Comparison of ENCODE assay signal across 8 cellular contexts in genomic region chr1:42846257-42847110, GRCh38. TPM values are rescaled to one million over a fixed set of nuclear protein-coding genes. Genes with fewer than 3 reads are reported as not detected.
DNase-seq lines count a peak whose midpoint lies in the region; FAIRE-seq and TF ChIP-seq lines count a peak whose summit lies in the region.

Gene ZNF691, plus strand, starts transcription at chr1:42846613. Its CDS starts 3,046 bp downstream, at chr1:42849659.

- H3K79me2 ChIP-seq in MM.1S (ENCODE audit: low read length), result peaks cover 17% of the 10 kb centered on the region

- no peaks in the 10 kb centered on the region for H4K20me1 ChIP-seq in MM.1S (ENCODE audit: insufficient read depth, low read length)

- peak; percentile 37 for TF ChIP-seq CTCF in MM.1S (IDR thresholded peaks at IDR 0.05; ENCODE audit: low read length)

- H4K8ac ChIP-seq in neuronal stem cell (ENCODE audit: low read depth, low read length), result no peak within 1 kb of the TSS

- H3K9ac ChIP-seq in MM.1S (ENCODE audit: low read length) (peak within 1 kb of the TSS; percentile 88), neuronal stem cell (ENCODE audit: low read depth, low read length, poor library complexity) (peak within 1 kb of the TSS; percentile 78)

- H2BK12ac ChIP-seq in neuronal stem cell (ENCODE audit: low read length), result no peak within 1 kb of the TSS

- FAIRE-seq in frontal cortex (lab: Jason Lieb, UNC), result peak; percentile 93

- peaks cover 15% of the 10 kb centered on the region; the same call in 1 of the 2 replicates for H3K4me1 ChIP-seq in MM.1S (ENCODE audit: low read length)
- H3K4me1 ChIP-seq in SJCRH30, result peaks cover 6% of the 10 kb centered on the region; the same call in 1 of the 2 replicates
- peaks cover 10% of the 10 kb centered on the region in 2 donors for H3K4me1 ChIP-seq in neuronal stem cell (ENCODE audit: control insufficient read depth in 2 of 2, insufficient read depth in 1 of 2, low read depth in 1 of 2, low read length in 2 of 2)

- peak within 1 kb of the TSS; percentile 8 for H2BK5ac ChIP-seq in neuronal stem cell (ENCODE audit: low read length)

- no peak within 1 kb of the TSS for H4K91ac ChIP-seq in neuronal stem cell (ENCODE audit: low read depth, low read length, poor library complexity)

- H3K4me3 ChIP-seq in MM.1S (ENCODE audit: low read length) (peak within 1 kb of the TSS; percentile 99), SJCRH30 (peak within 1 kb of the TSS; percentile 79), neuronal stem cell (ENCODE audit: low read length in 2 of 2) (peak within 1 kb of the TSS; percentile 85 to 95)

- peak; percentile 99 for DNase-seq in GM03348 (ENCODE audit: low spot score)
- peak; percentile 97 for DNase-seq in HCEC 1CT
- DNase-seq in MM.1S, result peak; percentile 98
- peak; percentile 97 to 99 for DNase-seq in SJCRH30
- peak; percentile 25 to 76 (median 62) for DNase-seq in activated naive CD4-positive, alpha-beta T cell (lab: John Stamatoyannopoulos, UW)
- DNase-seq in frontal cortex (ENCODE audit: low spot score in 2 of 2), result peak; percentile 86 to 97
- DNase-seq in neuronal stem cell (ENCODE audit: low spot score), result peak; percentile 94
- DNase-seq in substantia nigra (lab: John Stamatoyannopoulos, UW), result peak; percentile 45 to 96 (median 90)

- H3K9me3 ChIP-seq in MM.1S (replicated peaks; ENCODE audit: insufficient read depth, low read length) (no peaks in the 10 kb centered on the region), SJCRH30 (replicated peaks) (no peaks in the 10 kb centered on the region), neuronal stem cell (replicated peaks in 1 of 2; ENCODE audit: control insufficient read depth in 2 of 2, insufficient read depth in 1 of 2, low read depth in 1 of 2, low read length in 2 of 2) (peaks cover 13 to 18% of the 10 kb centered on the region in 2 donors)

- no peaks in the 10 kb centered on the region for H3F3A ChIP-seq in MM.1S (ENCODE audit: insufficient read depth, low read length)

- peak within 1 kb of the TSS; percentile 28 for H3K14ac ChIP-seq in neuronal stem cell (ENCODE audit: low read length)

- H3K79me1 ChIP-seq in neuronal stem cell (ENCODE audit: low read depth, low read length), result peaks cover 6% of the 10 kb centered on the region

- H3K4me2 ChIP-seq in MM.1S (ENCODE audit: low read depth, low read length) (peak within 1 kb of the TSS; percentile 90), neuronal stem cell (ENCODE audit: insufficient read depth, low read length, poor library complexity, severe bottlenecking) (peak within 1 kb of the TSS; percentile 94)

- peak within 1 kb of the TSS; percentile 64 for H2AK5ac ChIP-seq in neuronal stem cell (ENCODE audit: low read depth, low read length)

- no peaks in the 10 kb centered on the region for H3K9me2 ChIP-seq in MM.1S (replicated peaks; ENCODE audit: insufficient read depth, low read length)

- H2AFZ ChIP-seq in MM.1S (ENCODE audit: low read length), result peak within 1 kb of the TSS; percentile 95
- peak within 1 kb of the TSS; percentile 95 for H2AFZ ChIP-seq in neuronal stem cell (ENCODE audit: low read length)

- no peaks in the 10 kb centered on the region for H3K27me3 ChIP-seq in MM.1S (replicated peaks; ENCODE audit: insufficient read depth, low read length)
- no peaks in the 10 kb centered on the region for H3K27me3 ChIP-seq in SJCRH30
- H3K27me3 ChIP-seq in neuronal stem cell (ENCODE audit: control insufficient read depth in 3 of 3, insufficient read depth in 3 of 3, low read depth in 1 of 3, low read length in 3 of 3), result no peaks in the 10 kb centered on the region

- H3K36me3 ChIP-seq in MM.1S (replicated peaks; ENCODE audit: insufficient read depth, low read length) (no peaks in the 10 kb centered on the region), SJCRH30 (peaks cover 17% of the 10 kb centered on the region), neuronal stem cell (replicated peaks in 1 of 2; ENCODE audit: control insufficient read depth in 2 of 2, insufficient read depth in 2 of 2, low read length in 2 of 2) (peaks cover 14 to 37% of the 10 kb centered on the region in 2 donors)

- no peak within 1 kb of the TSS for H2BK15ac ChIP-seq in neuronal stem cell (ENCODE audit: low read length)

- no peak within 1 kb of the TSS for H2BK120ac ChIP-seq in neuronal stem cell (ENCODE audit: low read depth, low read length)

- H3K4ac ChIP-seq in neuronal stem cell (ENCODE audit: low read length), result no peak within 1 kb of the TSS

- H3K23ac ChIP-seq in neuronal stem cell (ENCODE audit: low read depth, low read length, poor library complexity), result peak within 1 kb of the TSS; percentile 50

- no CpG with 5 or more reads among the region's 50 CpGs for WGBS in neuronal stem cell (ENCODE audit: extremely low coverage in 2 of 2, insufficient read length in 2 of 2, insufficient replicate concordance in 1 of 2), 2 donors

- H3K27ac ChIP-seq in MM.1S (ENCODE audit: low read length) (no peak within 1 kb of the TSS), SJCRH30 (peak within 1 kb of the TSS; percentile 64), neuronal stem cell (replicated peaks; ENCODE audit: low read length) (no peak within 1 kb of the TSS), substantia nigra (ENCODE audit: low read depth, low read length, poor library complexity, severe bottlenecking) (peak within 1 kb of the TSS; percentile 84)

- H3K18ac ChIP-seq in neuronal stem cell (ENCODE audit: low read length), result peak within 1 kb of the TSS; percentile 11

RNA-seq across cellular contexts. Expression of gene ZNF691, which starts in this region (rescaled TPM):
- total RNA-seq in SJCRH30 (2014; rRNA removed; shearing (Covaris generic)), result 13.5 and 13.6 TPM in 2 replicates
- total RNA-seq in frontal cortex, result 9.4 TPM
- 12.9 TPM for polyA plus RNA-seq in neuronal stem cell (2013, experiment 1 of 2)
- 13.0 TPM for polyA plus RNA-seq in neuronal stem cell (2013, experiment 2 of 2)

Comparison
In these comparisons a context has a peak if more than half of its experiments do, and no peak if none do; other contexts are left out.
1. H3K27ac ChIP-seq: peak in SJCRH30 (single experiment) and substantia nigra (single experiment); none in MM.1S (single experiment) and neuronal stem cell (single experiment).
2. Peak in every context shown above with its lines, with median percentiles within 50 percentile points of each other: DNase-seq and H3K4me3 ChIP-seq.